In the genomic region with DNA sequence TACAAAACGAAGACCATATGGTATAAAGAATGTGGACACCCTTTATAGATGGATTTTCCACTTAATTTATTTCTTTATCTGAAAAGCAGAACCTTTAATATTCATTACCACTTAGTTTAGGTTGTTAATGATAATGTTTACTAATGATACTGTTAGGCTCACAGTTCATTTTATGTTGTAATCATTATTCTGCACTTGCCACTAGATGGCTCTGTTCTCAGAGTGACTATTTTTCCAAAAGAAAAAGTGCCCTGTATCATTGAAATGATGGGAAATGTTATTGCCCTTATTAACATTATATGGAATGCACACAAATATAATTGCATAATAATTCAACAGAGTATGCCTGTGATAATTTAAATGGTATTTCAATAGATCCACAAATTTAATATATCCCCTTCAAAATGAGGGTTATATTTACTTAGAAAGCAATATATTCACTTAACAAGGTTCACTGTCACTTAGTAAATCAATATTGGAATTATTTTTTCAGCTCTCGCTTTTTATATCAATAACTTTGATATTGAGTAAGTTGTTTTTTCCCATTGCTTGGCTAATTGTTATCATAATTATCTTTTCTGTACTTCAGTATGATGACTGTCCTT, we compare ENCODE assay signal across 8 cellular contexts.
DNase-seq lines count a peak whose midpoint lies in the region; ATAC-seq and TF ChIP-seq lines count a peak whose summit lies in the region.

No MANE protein-coding gene starts in this region.

- H4K20me1 ChIP-seq in GM23338 (replicated peaks; ENCODE audit: insufficient read depth) (no peaks in the 10 kb centered on the region), SK-N-SH (ENCODE audit: insufficient read depth) (no peaks in the 10 kb centered on the region)

- H3K79me2 ChIP-seq in GM23338 (replicated peaks; ENCODE audit: insufficient read depth) = no peaks in the 10 kb centered on the region
- peaks cover 32% of the 10 kb centered on the region for H3K79me2 ChIP-seq in SK-N-SH (ENCODE audit: insufficient read depth)

- DNase-seq in AG10803 (ENCODE audit: low read depth) = peak; percentile 33
- DNase-seq in GM23338 (ENCODE audit: low spot score) = peak; percentile 44
- peak; percentile 10 for DNase-seq in SK-N-SH
- no peak for DNase-seq in left lung
- no peak for DNase-seq in activated T-cell treated with anti-CD3 and anti-CD28 coated beads, Interleukin-2, amount 50 U/mL, for 72 hours

- H2AFZ ChIP-seq in GM23338 = no peak overlapping the region
- no peak overlapping the region for H2AFZ ChIP-seq in SK-N-SH (ENCODE audit: low read depth)

- no peaks in the 10 kb centered on the region for H3K9me3 ChIP-seq in SK-N-SH
- no peaks in the 10 kb centered on the region for H3K9me3 ChIP-seq in left lung

- H3F3A ChIP-seq in GM23338 (replicated peaks; ENCODE audit: low read depth) (no peaks in the 10 kb centered on the region), SK-N-SH (replicated peaks; ENCODE audit: insufficient read depth) (peaks cover 19% of the 10 kb centered on the region)

- H3K9ac ChIP-seq in SK-N-SH = no peak overlapping the region

- peaks cover 5% of the 10 kb centered on the region; the same call in 2 of the 3 replicates for H3K4me1 Mint-ChIP-seq in GM23338
- no peaks in the 10 kb centered on the region for H3K4me1 Mint-ChIP-seq in activated T-cell treated with anti-CD3 and anti-CD28 coated beads, Interleukin-2, amount 50 U/mL, for 72 hours (ENCODE audit: low read depth)

- peak; percentile 79 for TF ChIP-seq CTCF in AG10803 (conservative IDR thresholded peaks at IDR 0.05; ENCODE audit: low read length)
- TF ChIP-seq CTCF in GM23338 (conservative IDR thresholded peaks at IDR 0.05; ENCODE audit: low read depth in 2 of 2) = peak; percentile 52 to 94
- peak; percentile 86 for TF ChIP-seq CTCF in SK-N-SH (IDR thresholded peaks at IDR 0.05)
- TF ChIP-seq CTCF in left lung (IDR thresholded peaks at IDR 0.05) = peak; percentile 12 to 47

- 56% methylated on average over 2 of the region's 2 CpGs for WGBS in SK-N-SH (ENCODE audit: low lambda C conversion rate)

- H3K27me3 Mint-ChIP-seq in GM23338 (ENCODE audit: insufficient read depth, low read depth, poor library complexity) = no peaks in the 10 kb centered on the region
- no peaks in the 10 kb centered on the region for H3K27me3 Mint-ChIP-seq in activated T-cell treated with anti-CD3 and anti-CD28 coated beads, Interleukin-2, amount 50 U/mL, for 72 hours (ENCODE audit: low read depth)

- no peaks in the 10 kb centered on the region for H3K36me3 Mint-ChIP-seq in GM23338 (ENCODE audit: low read depth)
- no peaks in the 10 kb centered on the region for H3K36me3 Mint-ChIP-seq in activated T-cell treated with anti-CD3 and anti-CD28 coated beads, Interleukin-2, amount 50 U/mL, for 72 hours (ENCODE audit: insufficient read depth in 2 of 2)

- no peak overlapping the region for H3K27ac ChIP-seq in GM23338 (ENCODE audit: low read depth)
- H3K27ac ChIP-seq in SK-N-SH (ENCODE audit: low read depth in 2 of 2, low read length in 1 of 2) = no peak overlapping the region
- no peak overlapping the region for H3K27ac ChIP-seq in left lung

- POLR2A ChIA-PET in SK-N-SH (lab: Yijun Ruan, JAX) = no interaction called here

- H3K27me3 ChIP-seq in GM23338 (ENCODE audit: insufficient read depth) (no peaks in the 10 kb centered on the region), SK-N-SH (ENCODE audit: insufficient read depth) (no peaks in the 10 kb centered on the region), left lung (no peaks in the 10 kb centered on the region)

- CTCF ChIA-PET in SK-N-SH (lab: Yijun Ruan, JAX) = interaction anchor here (0.6 to 2.3 kb wide), 13 partner anchors 10 to 161 kb away, joined by 3 to 14 read pairs (median 4); no protein-coding TSS in a partner anchor

- intact Hi-C loops in left lung (cut with DNase I) = no loop called here

- TF ChIP-seq EP300 in SK-N-SH (IDR thresholded peaks at IDR 0.05; ENCODE audit: borderline replicate concordance in 1 of 2, low read depth in 1 of 2, low read length in 1 of 2) = no peak

- H3K36me3 ChIP-seq in GM23338 (ENCODE audit: insufficient read depth) (no peaks in the 10 kb centered on the region), SK-N-SH (replicated peaks in 1 of 2; ENCODE audit: control insufficient read depth in 1 of 2, insufficient read depth in 2 of 2, low read length in 1 of 2) (no peaks in the 10 kb centered on the region), left lung (no peaks in the 10 kb centered on the region)

- H3K27ac Mint-ChIP-seq in GM23338 = no peak overlapping the region
- H3K27ac Mint-ChIP-seq in activated T-cell treated with anti-CD3 and anti-CD28 coated beads, Interleukin-2, amount 50 U/mL, for 72 hours = no peak overlapping the region

- H3K4me3 ChIP-seq in AG10803 (ENCODE audit: low read length) (no peak overlapping the region), GM23338 (no peak overlapping the region), SK-N-SH (ENCODE audit: low read depth in 2 of 2, low read length in 1 of 2) (no peak overlapping the region), left lung (no peak overlapping the region)

- H3K9me2 ChIP-seq in GM23338 (ENCODE audit: insufficient read depth) (no peaks in the 10 kb centered on the region), SK-N-SH (no peaks in the 10 kb centered on the region)

- no peak overlapping the region for H3K4me3 Mint-ChIP-seq in GM23338
- H3K4me3 Mint-ChIP-seq in activated T-cell treated with anti-CD3 and anti-CD28 coated beads, Interleukin-2, amount 50 U/mL, for 72 hours = no peak overlapping the region

- H3K9me3 Mint-ChIP-seq in GM23338 = no peaks in the 10 kb centered on the region
- H3K9me3 Mint-ChIP-seq in activated T-cell treated with anti-CD3 and anti-CD28 coated beads, Interleukin-2, amount 50 U/mL, for 72 hours = no peaks in the 10 kb centered on the region

- H3K4me2 ChIP-seq in GM23338 (no peak overlapping the region), SK-N-SH (no peak overlapping the region)

- peak; percentile 70 for TF ChIP-seq RAD21 in SK-N-SH (IDR thresholded peaks at IDR 0.05; ENCODE audit: low read length)

- H3K4me1 ChIP-seq in GM23338 (ENCODE audit: insufficient read depth) (no peaks in the 10 kb centered on the region), SK-N-SH (ENCODE audit: control insufficient read depth in 1 of 2, insufficient read depth in 2 of 2, low read depth in 1 of 2, low read length in 1 of 2) (peaks cover 9 to 13% of the 10 kb centered on the region in 2 experiments; a peak in 3 of 4 replicates), left lung (no peaks in the 10 kb centered on the region)

- no peak for ATAC-seq in GM23338
- ATAC-seq in left lung = peak; percentile 56
- ATAC-seq in GM21526 (IDR thresholded peaks at IDR 0.05; ENCODE audit: low FRiP score, unreplicated experiment) = no peak
- no peak for ATAC-seq in GM21367 (IDR thresholded peaks at IDR 0.05; ENCODE audit: unreplicated experiment)
- ATAC-seq in HG02571 (IDR thresholded peaks at IDR 0.05; ENCODE audit: unreplicated experiment) = no peak
- ATAC-seq in activated T-cell treated with anti-CD3 and anti-CD28 coated beads, Interleukin-2, amount 50 U/mL, for 72 hours (replicated peaks in 1 of 2) = no peak

TF ChIP-seq in GM23338, 12 proteins besides CTCF, POLR2A, EP300 and RAD21 (continues in another document):
- no peak for TF ChIP-seq ZNF331 (CRISPR knock-in tag; IDR thresholded peaks at IDR 0.05; ENCODE audit: low read depth)
- no peak for TF ChIP-seq ETS1 (IDR thresholded peaks at IDR 0.05)
- no peak for TF ChIP-seq CREB1 (CRISPR knock-in tag; IDR thresholded peaks at IDR 0.05; ENCODE audit: low read depth)

TF ChIP-seq in SK-N-SH, 30 proteins besides CTCF, POLR2A, EP300 and RAD21:
- no peak for TF ChIP-seq TCF12 (IDR thresholded peaks at IDR 0.05)
- peak; percentile 49 for TF ChIP-seq SMC3 (IDR thresholded peaks at IDR 0.05; ENCODE audit: low read depth, low read length)
- TF ChIP-seq NRF1 (IDR thresholded peaks at IDR 0.05; ENCODE audit: low read depth, low read length) = no peak

Comparison
In these comparisons a context has a peak if more than half of its experiments do, and no peak if none do; other contexts are left out.
1. DNase-seq: peak in AG10803 (single experiment), GM23338 (single experiment) and SK-N-SH (single experiment); none in left lung (0 of 2) and activated T-cell treated with anti-CD3 and anti-CD28 coated beads, Interleukin-2, amount 50 U/mL, for 72 hours (0 of 2).
2. CTCF ChIP-seq: peak in every context shown above with its lines; median percentile 86 in SK-N-SH; 79 in AG10803; 73 in GM23338; 30 in left lung.